23 cellular contexts compared by ENCODE assay signal in the genomic region with DNA sequence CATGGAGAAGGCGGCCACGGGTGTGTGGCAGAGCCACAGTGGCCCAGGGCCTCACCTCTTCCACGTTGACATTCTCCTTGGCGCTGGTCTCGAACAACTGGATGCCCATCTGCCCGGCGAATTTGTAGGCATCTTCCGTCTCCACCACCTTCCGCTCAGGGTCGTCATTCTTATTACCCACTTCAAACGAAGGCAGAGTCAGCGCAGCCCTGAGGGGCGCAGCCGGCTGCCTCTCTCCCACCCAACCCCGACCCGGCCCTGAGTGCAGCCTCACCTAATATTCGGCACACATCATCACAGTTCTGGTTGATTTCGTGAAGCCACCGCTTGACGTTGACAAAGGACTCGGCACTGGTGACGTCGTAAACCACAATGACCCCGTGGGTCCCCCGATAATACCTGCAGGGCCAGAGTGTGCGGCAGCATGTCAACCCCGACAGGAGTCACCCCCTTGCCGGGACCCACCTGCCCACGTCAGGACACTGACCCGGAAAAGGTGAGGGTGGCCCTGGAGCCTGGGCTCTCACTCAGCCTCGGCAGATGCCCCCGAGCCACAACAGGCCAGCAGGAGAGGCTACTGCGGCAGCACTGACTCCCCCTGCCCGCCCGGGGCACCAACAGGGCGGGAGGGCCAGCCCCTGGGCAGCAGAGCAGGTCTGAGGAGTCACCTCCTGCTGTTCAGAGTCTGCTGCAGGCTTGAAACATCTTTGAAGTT.
"Had no signal": no experiment of that assay in that cellular context is flagged by ENCODE, and none has a peak within 500 bp of the region (broad histone marks: within the 10 kb centered on the region; RNA-seq: fewer than 3 reads in every experiment).

No MANE protein-coding gene starts in this region.

- H3K27ac ChIP-seq: SJCRH30 had no signal

- DNase-seq: IMR-90, Karpas-422, KG1, MG63, NCI-H1092, NCI-H1105 treated with DMSO at 0.1 percent for 48 hours, NCI-H1417 treated with DMSO at 0.1 percent for 48 hours, NCI-H146, NCI-H1694 treated with DMSO at 0.1 percent for 48 hours, NCI-H1930, NCI-H2081, NCI-H2107, NCI-H2227 treated with DMSO at 0.1 percent for 48 hours, NCI-H510A, NCI-H524 treated with DMSO at 0.1 percent for 48 hours, NCI-H69, NCI-H774, RPMI8226, SHP77 treated with DMSO at 0.1 percent for 48 hours, SJCRH30 had no signal

- H3K27me3 ChIP-seq: MG63, SJCRH30 had no signal

- FAIRE-seq: HepG2, RCC 7860 had no signal

- H3K9me3 ChIP-seq: MG63, SJCRH30 had no signal

- H3K4me3 ChIP-seq: MG63, SJCRH30 had no signal

- ATAC-seq: HepG2, SK-N-SH treated with all-trans-retinoic acid at 6 μM for 48 hours had no signal
